Comparison of ENCODE assay signal across 2 cellular contexts in genomic region chr15:50665938-50666337, GRCh38.
TF ChIP-seq lines count a peak whose summit lies in the region.

No MANE protein-coding gene starts in this region.

TF ChIP-seq in IMR-90, 13 proteins besides CTCF, POLR2A, EP300 and RAD21:
- TF ChIP-seq RFX5 (IDR thresholded peaks at IDR 0.05; ENCODE audit: low read depth, low read length) (no peak), MAFK (IDR thresholded peaks at IDR 0.05; ENCODE audit: low read depth, low read length) (peak; percentile 37; the same call in 1 of the 2 replicates), USF2 (IDR thresholded peaks at IDR 0.05; ENCODE audit: low read depth, low read length) (no peak), FOS (IDR thresholded peaks at IDR 0.05; ENCODE audit: low read depth, low read length) (no peak)

TF ChIP-seq in K562, 482 proteins besides CTCF, POLR2A, EP300 and RAD21:
- TF ChIP-seq YY1 (IDR thresholded peaks at IDR 0.05; ENCODE audit: borderline replicate concordance in 1 of 3, control insufficient read depth in 1 of 3, extremely low read depth in 1 of 3, insufficient read depth in 3 of 3, insufficient read length in 1 of 3, insufficient replicate concordance in 2 of 3, low read depth in 1 of 3, low read length in 2 of 3) = no peak
- TF ChIP-seq ZNF316 (IDR thresholded peaks at IDR 0.05) = peak; percentile 80
- peak; percentile 49; the same call in 1 of the 2 replicates for TF ChIP-seq C11orf30 (IDR thresholded peaks at IDR 0.05; ENCODE audit: low read depth)
